Comparison of ENCODE assay signal across 14 cellular contexts in genomic region chr19:34480491-34480890, GRCh38. TPM values are rescaled to one million over a fixed set of nuclear protein-coding genes. Genes with fewer than 3 reads are reported as not detected.
DNase-seq lines count a peak whose midpoint lies in the region; ATAC-seq and TF ChIP-seq lines count a peak whose summit lies in the region.
"Had no signal": no experiment of that assay in that cellular context is flagged by ENCODE, and none has a peak within 500 bp of the region (broad histone marks: within the 10 kb centered on the region; RNA-seq: fewer than 3 reads in every experiment).

No MANE protein-coding gene starts in this region.

- H3K9ac ChIP-seq in HUES48 (ENCODE audit: low read depth, low read length) = no peak overlapping the region; the same call in 1 of the 2 replicates
- H3K9ac ChIP-seq in stomach smooth muscle (ENCODE audit: low read length in 2 of 2) = peak overlapping the region in 1 of 2 donors; percentile 61

- H3K9me3 ChIP-seq in HUES48 (ENCODE audit: control insufficient read depth, insufficient read depth, low read length) (no peaks in the 10 kb centered on the region), stomach smooth muscle (ENCODE audit: control insufficient read depth in 2 of 2, low read length in 2 of 2) (no peaks in the 10 kb centered on the region), BE2C (no peaks in the 10 kb centered on the region)
- H3K9me3 ChIP-seq: ovary had no signal

- H3K27me3 Mint-ChIP-seq in endothelial cell (ENCODE audit: unreplicated experiment) = peaks cover 17% of the 10 kb centered on the region

- peaks cover 8% of the 10 kb centered on the region for H3K36me3 Mint-ChIP-seq in endothelial cell (ENCODE audit: low read depth, unreplicated experiment)
- peaks cover 10% of the 10 kb centered on the region for H3K36me3 Mint-ChIP-seq in stimulated activated effector memory CD8-positive, alpha-beta T cell treated with anti-CD3 and anti-CD28 coated beads, Interleukin-12 subunit alpha, Interleukin-12 subunit beta, amount 100 ng/mL, for 72 hours

- TF ChIP-seq CTCF in endothelial cell (IDR thresholded peaks at IDR 0.05; ENCODE audit: unreplicated experiment) (no peak), BE2C (IDR thresholded peaks at IDR 0.05; ENCODE audit: low read depth, low read length) (no peak)

- peaks cover 22% of the 10 kb centered on the region for H3K27me3 ChIP-seq in HUES48 (ENCODE audit: control insufficient read depth, insufficient read depth, low read length)
- H3K27me3 ChIP-seq in stomach smooth muscle (ENCODE audit: control insufficient read depth in 1 of 2, insufficient read depth in 2 of 2, low read length in 2 of 2) = no peaks in the 10 kb centered on the region
- H3K27me3 ChIP-seq in BE2C = peaks cover 49% of the 10 kb centered on the region
- H3K27me3 ChIP-seq: ovary had no signal

- H3K36me3 ChIP-seq in HUES48 (ENCODE audit: control insufficient read depth, insufficient read depth, low read length) (no peaks in the 10 kb centered on the region), stomach smooth muscle (ENCODE audit: control insufficient read depth in 2 of 2, insufficient read depth in 2 of 2, low read length in 2 of 2) (no peaks in the 10 kb centered on the region), BE2C (no peaks in the 10 kb centered on the region)
- H3K36me3 ChIP-seq: ovary had no signal

- peak overlapping the region; percentile 88 for H3K27ac ChIP-seq in HUES48 (ENCODE audit: low read depth, low read length)
- H3K27ac ChIP-seq in stomach smooth muscle (ENCODE audit: low read length) = peak overlapping the region; percentile 49
- H3K27ac ChIP-seq: C4-2B had no signal

- peaks cover 6% of the 10 kb centered on the region for H3K4me1 Mint-ChIP-seq in endothelial cell (ENCODE audit: unreplicated experiment)
- peaks cover 18% of the 10 kb centered on the region for H3K4me1 Mint-ChIP-seq in stimulated activated effector memory CD8-positive, alpha-beta T cell treated with anti-CD3 and anti-CD28 coated beads, Interleukin-12 subunit alpha, Interleukin-12 subunit beta, amount 100 ng/mL, for 72 hours

- peak overlapping the region; percentile 89 for H3K4me3 ChIP-seq in HUES48 (ENCODE audit: low read depth, low read length)
- peak overlapping the region; percentile 44 to 77 for H3K4me3 ChIP-seq in stomach smooth muscle (ENCODE audit: low read length in 2 of 2)
- H3K4me3 ChIP-seq in BE2C (ENCODE audit: low read depth, low read length) = no peak overlapping the region

- no peak overlapping the region for H3K27ac Mint-ChIP-seq in endothelial cell (ENCODE audit: unreplicated experiment)
- no peak overlapping the region for H3K27ac Mint-ChIP-seq in stimulated activated effector memory CD8-positive, alpha-beta T cell treated with anti-CD3 and anti-CD28 coated beads, Interleukin-12 subunit alpha, Interleukin-12 subunit beta, amount 100 ng/mL, for 72 hours

- peaks cover 11% of the 10 kb centered on the region for H3K4me1 ChIP-seq in HUES48 (ENCODE audit: control insufficient read depth, insufficient read depth, low read length)
- peaks cover 22% of the 10 kb centered on the region for H3K4me1 ChIP-seq in stomach smooth muscle (ENCODE audit: control insufficient read depth, insufficient read depth, low read length)
- no peaks in the 10 kb centered on the region for H3K4me1 ChIP-seq in BE2C

- H3K4me3 Mint-ChIP-seq in endothelial cell (ENCODE audit: unreplicated experiment) = peak overlapping the region; percentile 65
- H3K4me3 Mint-ChIP-seq in stimulated activated effector memory CD8-positive, alpha-beta T cell treated with anti-CD3 and anti-CD28 coated beads, Interleukin-12 subunit alpha, Interleukin-12 subunit beta, amount 100 ng/mL, for 72 hours = no peak overlapping the region

- DNase-seq in endothelial cell (ENCODE audit: low spot score) (no peak), mesenteric fat pad (ENCODE audit: low spot score) (peak; percentile 62), BE2C (no peak)
- no peak for DNase-seq in activated effector memory CD4-positive, alpha-beta T cell treated with anti-CD3 and anti-CD28 coated beads, Interleukin-2, amount 50 U/mL, for 16 hours
- DNase-seq in stimulated activated effector memory CD8-positive, alpha-beta T cell treated with anti-CD3 and anti-CD28 coated beads, Interleukin-12 subunit alpha, Interleukin-12 subunit beta, amount 100 ng/mL, for 72 hours (ENCODE audit: low spot score in 2 of 2) = no peak
- DNase-seq in effector CD8-positive, alpha-beta T cell (lab: John Stamatoyannopoulos, UW) = no peak
- DNase-seq: activated T-cell treated with anti-CD3 and anti-CD28 coated beads, Interleukin-2, amount 50 U/mL, for 1 hour; foreskin melanocyte; GDM1; stimulated activated CD4-positive, alpha-beta T cell treated with anti-CD3 and anti-CD28 coated beads, Interleukin-2, amount 100 ng/mL, for 24 hours had no signal

- no peak for ATAC-seq in stimulated activated effector memory CD8-positive, alpha-beta T cell treated with anti-CD3 and anti-CD28 coated beads, Interleukin-12 subunit alpha, Interleukin-12 subunit beta, amount 100 ng/mL, for 72 hours

- no peaks in the 10 kb centered on the region for H3K9me3 Mint-ChIP-seq in endothelial cell (ENCODE audit: unreplicated experiment)
- no peaks in the 10 kb centered on the region for H3K9me3 Mint-ChIP-seq in stimulated activated effector memory CD8-positive, alpha-beta T cell treated with anti-CD3 and anti-CD28 coated beads, Interleukin-12 subunit alpha, Interleukin-12 subunit beta, amount 100 ng/mL, for 72 hours

RNA-seq across cellular contexts. Expression of gene WTIP, which starts 1.1 kb away (rescaled TPM):
- 17.6 TPM for total RNA-seq in endothelial cell (ENCODE audit: unreplicated experiment)
- total RNA-seq in mesenteric fat pad = 25.3 TPM
- polyA plus RNA-seq in BE2C (2012; ENCODE audit: insufficient read depth, insufficient read length, low read depth) = 2.7 TPM

RNA-seq across cellular contexts. Expression of gene UBA2, which starts 52.3 kb away (rescaled TPM):
- total RNA-seq in endothelial cell (ENCODE audit: unreplicated experiment) = 93.5 TPM
- 115 TPM for total RNA-seq in mesenteric fat pad
- 171 TPM for polyA plus RNA-seq in BE2C (2012; ENCODE audit: insufficient read depth, insufficient read length, low read depth)
